ENCODE assay signal across 8 cellular contexts in the genomic region with DNA sequence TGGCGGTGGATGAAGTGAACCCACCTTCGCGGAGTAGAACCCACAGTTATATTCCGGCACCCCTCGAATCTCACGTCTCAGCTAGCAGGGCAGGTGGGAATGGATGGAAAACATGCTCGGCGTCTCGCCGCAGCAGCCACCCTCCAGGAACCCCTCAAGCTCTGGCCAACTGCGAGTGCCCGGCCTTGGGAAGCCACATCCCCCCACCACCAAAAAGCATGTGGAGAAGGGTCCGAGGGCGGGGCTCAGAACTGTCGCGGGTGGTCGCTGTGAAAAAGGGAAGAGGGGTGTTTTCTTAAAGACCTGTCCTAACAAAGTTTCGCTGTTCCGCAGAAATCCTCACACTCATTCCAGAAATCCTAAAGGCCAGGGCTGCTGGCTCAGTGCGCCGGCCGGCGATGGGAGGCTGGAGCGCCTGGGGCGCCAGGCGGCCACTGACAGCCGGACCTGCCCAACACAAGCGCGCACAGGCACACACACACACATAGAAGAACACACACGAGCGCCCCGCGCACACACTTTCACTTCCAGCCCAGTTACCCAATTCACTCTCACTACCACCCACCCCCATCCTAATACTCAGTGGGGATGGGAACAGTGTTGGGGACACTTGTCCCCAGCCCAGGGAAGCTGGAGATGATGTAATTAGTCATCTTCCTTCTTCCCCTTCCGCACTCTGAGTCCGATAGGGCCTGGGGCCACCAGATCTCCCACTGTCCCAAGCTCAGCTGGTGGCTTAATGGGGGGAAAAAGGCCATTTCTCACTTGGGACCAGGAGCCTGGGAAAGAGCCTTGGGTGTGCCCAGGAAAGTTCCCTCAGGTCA. TPM values are rescaled to one million over a fixed set of nuclear protein-coding genes. Genes with fewer than 3 reads are reported as not detected.
DNase-seq lines count a peak whose midpoint lies in the region; ATAC-seq and TF ChIP-seq lines count a peak whose summit lies in the region.

No MANE protein-coding gene starts in this region.

- peaks cover 3% of the 10 kb centered on the region for H3K36me3 ChIP-seq in left ventricle myocardium inferior
- H3K36me3 ChIP-seq in spleen, result peaks cover 0 to 8% (median 2%) of the 10 kb centered on the region in 6 donors

- H3K27ac ChIP-seq in left ventricle myocardium inferior (replicated peaks) (peak overlapping the region; percentile 96), spleen (peak overlapping the region; percentile 82 to 93 (median 90))

- H3K4me1 ChIP-seq in left ventricle myocardium inferior (peaks cover 85% of the 10 kb centered on the region), spleen (peaks cover 12 to 97% (median 63%) of the 10 kb centered on the region in 6 donors)

- no peak for TF ChIP-seq CTCF in left ventricle myocardium inferior (IDR thresholded peaks at IDR 0.05; ENCODE audit: borderline replicate concordance)
- TF ChIP-seq CTCF in spleen (IDR thresholded peaks at IDR 0.05 in 8 of 11, conservative IDR thresholded peaks at IDR 0.05 in 3 of 11), result no peak

- DNase-seq in AG08395 (ENCODE audit: low spot score) (peak; percentile 50), GM19238 (ENCODE audit: insufficient read length, low spot score) (peak; percentile 35), left ventricle myocardium inferior (peak; percentile 57), spleen (peak; percentile 87), RKO (ENCODE audit: low spot score) (no peak)
- DNase-seq in activated CD4-positive, alpha-beta memory T cell treated with anti-CD3 and anti-CD28 coated beads for 36 hours, result no peak
- DNase-seq in stimulated activated CD4-positive, alpha-beta T cell treated with anti-CD3 and anti-CD28 coated beads, Interleukin-12 subunit alpha, Interleukin-12 subunit beta, amount 100 ng/mL, for 4 hours, result no peak

- peaks cover 32% of the 10 kb centered on the region for H3K4me1 Mint-ChIP-seq in activated CD4-positive, alpha-beta memory T cell treated with anti-CD3 and anti-CD28 coated beads for 36 hours (ENCODE audit: low read depth)

- ATAC-seq in HG02840 (IDR thresholded peaks at IDR 0.05; ENCODE audit: low FRiP score, unreplicated experiment), result no peak

- H3K27me3 ChIP-seq in left ventricle myocardium inferior (ENCODE audit: low read depth) (peaks cover 74% of the 10 kb centered on the region), spleen (replicated peaks in 1 of 7) (peaks cover 0 to 79% (median 33%) of the 10 kb centered on the region in 7 donors)

- TF ChIP-seq POLR2A in spleen (IDR thresholded peaks at IDR 0.05), result peak in 1 of 3 donors; percentile 35

- intact Hi-C loops in activated CD4-positive, alpha-beta memory T cell treated with anti-CD3 and anti-CD28 coated beads for 36 hours (cut with micrococcal nuclease), result no loop called here
- intact Hi-C loops in left ventricle myocardium inferior (cut with micrococcal nuclease), result no loop called here
- intact Hi-C loops in spleen (cut with DNase I; ENCODE audit: low total_unique reads), result no loop called here

- H3K4me3 Mint-ChIP-seq in activated CD4-positive, alpha-beta memory T cell treated with anti-CD3 and anti-CD28 coated beads for 36 hours, result peak overlapping the region; percentile 79

- 2 to 10% (median 5%) methylated on average over 25 to 35 of the region's 35 CpGs for WGBS in spleen, 5 donors

- H3K27ac Mint-ChIP-seq in activated CD4-positive, alpha-beta memory T cell treated with anti-CD3 and anti-CD28 coated beads for 36 hours, result no peak overlapping the region

- no peaks in the 10 kb centered on the region for H3K36me3 Mint-ChIP-seq in activated CD4-positive, alpha-beta memory T cell treated with anti-CD3 and anti-CD28 coated beads for 36 hours

- POLR2A ChIA-PET in activated CD4-positive, alpha-beta memory T cell treated with anti-CD3 and anti-CD28 coated beads for 36 hours (lab: Charles Lee), result no interaction called here

- CTCF ChIA-PET in activated CD4-positive, alpha-beta memory T cell treated with anti-CD3 and anti-CD28 coated beads for 36 hours (lab: Charles Lee), result interaction anchor here (1.6 to 2.6 kb wide), 3 partner anchors 9 to 404 kb away, joined by 6 to 8 read pairs (median 6); no protein-coding TSS in a partner anchor

- H3K4me3 ChIP-seq in left ventricle myocardium inferior (peak overlapping the region; percentile 84), spleen (peak overlapping the region; percentile 46 to 75 (median 62))

- H3K9me3 Mint-ChIP-seq in activated CD4-positive, alpha-beta memory T cell treated with anti-CD3 and anti-CD28 coated beads for 36 hours, result no peaks in the 10 kb centered on the region

- H3K9me3 ChIP-seq in left ventricle myocardium inferior (replicated peaks) (no peaks in the 10 kb centered on the region), spleen (no peaks in the 10 kb centered on the region)

- peaks cover 45% of the 10 kb centered on the region for H3K27me3 Mint-ChIP-seq in activated CD4-positive, alpha-beta memory T cell treated with anti-CD3 and anti-CD28 coated beads for 36 hours

RNA-seq across cellular contexts. Expression of a gene that starts 2.0 kb away (rescaled TPM):
- not detected for total RNA-seq in activated CD4-positive, alpha-beta memory T cell treated with anti-CD3 and anti-CD28 coated beads for 36 hours
- total RNA-seq in left ventricle myocardium inferior (10.4 TPM), spleen (10 to 100 TPM; 19.6 to 56.2 (median 34.8) TPM)
- 1 to 10 TPM; 6.8 to 8.8 (median 7.9) TPM for polyA plus RNA-seq in spleen

Comparison
In these comparisons a context has a peak if more than half of its experiments do, and no peak if none do; other contexts are left out.
1. DNase-seq: peak in AG08395 (single experiment), GM19238 (single experiment), left ventricle myocardium inferior (single experiment) and spleen (single experiment); none in activated CD4-positive, alpha-beta memory T cell treated with anti-CD3 and anti-CD28 coated beads for 36 hours (single experiment), RKO (single experiment) and stimulated activated CD4-positive, alpha-beta T cell treated with anti-CD3 and anti-CD28 coated beads, Interleukin-12 subunit alpha, Interleukin-12 subunit beta, amount 100 ng/mL, for 4 hours (single experiment).